ENCODE assay signal across 9 cellular contexts in the genomic region with DNA sequence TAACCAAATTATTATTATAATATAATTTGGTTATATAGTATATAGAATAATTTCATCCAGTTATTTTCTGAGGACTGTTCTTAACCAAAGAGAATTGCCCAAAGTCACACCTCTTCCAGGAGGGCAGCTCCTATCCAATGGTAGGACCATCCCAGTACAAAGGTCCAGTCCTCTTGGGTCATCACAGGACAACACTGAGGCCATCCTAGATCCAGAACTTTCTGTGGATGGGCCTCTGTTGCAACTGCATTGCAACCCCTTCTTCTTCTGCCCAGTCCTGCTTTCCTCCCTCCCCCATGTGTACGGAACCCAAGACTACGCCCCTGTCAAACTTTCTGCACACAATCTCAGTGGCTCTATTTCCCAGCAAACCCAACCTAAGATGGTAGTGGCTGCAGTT. TPM values are rescaled to one million over a fixed set of nuclear protein-coding genes. Genes with fewer than 3 reads are reported as not detected.
"Had no signal": no experiment of that assay in that cellular context is flagged by ENCODE, and none has a peak within 500 bp of the region (broad histone marks: within the 10 kb centered on the region; RNA-seq: fewer than 3 reads in every experiment).

No MANE protein-coding gene starts in this region.

- H3K9me3 Mint-ChIP-seq: GM23338, H9, IgD-negative memory B cell had no signal

- H3K4me3 ChIP-seq: GM23338 had no signal

- H2AFZ ChIP-seq: GM23338 had no signal

- H3K9ac ChIP-seq: KMS-11 had no signal

- H3K27ac ChIP-seq: HL-60, KMS-11 had no signal

- H3K27ac Mint-ChIP-seq: GM23338, H9, IgD-negative memory B cell had no signal

- H3K4me2 ChIP-seq: GM23338, KMS-11 had no signal

- ATAC-seq: GM23338 had no signal

- H3K36me3 Mint-ChIP-seq: IgD-negative memory B cell had no signal

- DNase-seq: H9, HCEC 1CT, KBM-7 had no signal

- H3K4me3 Mint-ChIP-seq: GM23338, H9, IgD-negative memory B cell had no signal

RNA-seq across cellular contexts. Expression of gene HABP2, which starts 5.4 kb away (rescaled TPM):
- total RNA-seq: GM23338, H1, H9, HT1080 had no signal
- polyA plus RNA-seq: GM23338, H1, IgD-negative memory B cell had no signal
